17 cellular contexts compared by ENCODE assay signal in the genomic region with DNA sequence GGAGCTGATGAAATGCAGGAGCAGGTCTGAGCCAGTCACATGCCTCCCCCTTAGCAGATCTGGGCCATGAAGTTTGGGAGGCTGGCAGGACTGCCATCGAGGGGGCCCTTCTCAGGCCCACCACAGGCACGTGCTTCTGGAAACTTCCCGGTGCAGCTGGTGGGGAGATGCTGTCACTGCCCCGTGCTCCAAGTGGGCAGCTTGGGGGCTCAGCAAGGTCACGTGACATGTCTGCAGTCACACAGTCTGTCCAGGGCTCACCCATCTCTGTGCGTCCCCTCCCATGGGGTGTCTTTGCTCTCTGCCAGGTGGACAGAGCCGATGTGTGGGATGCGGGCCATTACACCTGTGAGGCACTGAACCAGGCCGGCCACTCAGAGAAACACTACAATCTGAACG.
DNase-seq lines count a peak whose midpoint lies in the region; ATAC-seq, FAIRE-seq and TF ChIP-seq lines count a peak whose summit lies in the region.
"Had no signal": no experiment of that assay in that cellular context is flagged by ENCODE, and none has a peak within 500 bp of the region (broad histone marks: within the 10 kb centered on the region; RNA-seq: fewer than 3 reads in every experiment).

No MANE protein-coding gene starts in this region.

- H3K18ac ChIP-seq in trophoblast cell (ENCODE audit: low read length), result no peak overlapping the region

- WGBS in A549 (ENCODE audit: missing lambda C conversion rate), result 68% methylated on average over 9 of the region's 10 CpGs
- no CpG with 5 or more reads among the region's 10 CpGs for WGBS in trophoblast cell (ENCODE audit: extremely low coverage, insufficient coverage, insufficient read length)

- POLR2A ChIA-PET in A549 (lab: Yijun Ruan, JAX) (no interaction called here), HCT116 (lab: Charles Lee) (no interaction called here), RWPE1 (lab: Yijun Ruan, JAX; ENCODE audit: low non-redundant PET) (no interaction called here)

- no peak overlapping the region for H3K4ac ChIP-seq in trophoblast cell (ENCODE audit: low read depth, low read length)

- no peak for TF ChIP-seq RAD21 in A549 (conservative IDR thresholded peaks at IDR 0.05 in 1 of 2, IDR thresholded peaks at IDR 0.05 in 1 of 2)
- TF ChIP-seq RAD21 in HCT116 (IDR thresholded peaks at IDR 0.05; ENCODE audit: low read depth), result no peak

- no peaks in the 10 kb centered on the region for H3K9me2 ChIP-seq in HCT116 (ENCODE audit: insufficient read depth)

- H4K91ac ChIP-seq in trophoblast cell (ENCODE audit: low read depth, low read length), result peak overlapping the region; percentile 10

- RAD21 ChIA-PET in HCT116 (lab: Charles Lee; ENCODE audit: low non-redundant PET in 1 of 2, low total read pairs in 2 of 2, uncharacterized antibody in 2 of 2, unreplicated experiment in 2 of 2), result no interaction called here

- intact Hi-C loops in HCT116 (cut with micrococcal nuclease), result no loop called here

- no peak overlapping the region for H3K4me2 ChIP-seq in A549
- H3K4me2 ChIP-seq in HCT116 (ENCODE audit: low read length), result 0 out of 2 replicates have a peak overlapping the region, but pooled peaks have one; percentile 37
- H3K4me2 ChIP-seq in trophoblast cell (ENCODE audit: low read length), result no peak overlapping the region
- H3K4me2 ChIP-seq: BLaER1 treated with 17β-estradiol and CSF1 and Interleukin-3, amounts not matched to agents 10 nM and 100 nM had no signal

- H3K27ac Mint-ChIP-seq in activated T-cell treated with anti-CD3 and anti-CD28 coated beads, Interleukin-2, amount 50 U/mL, for 72 hours, result no peak overlapping the region
- H3K27ac Mint-ChIP-seq: B cell; CD8-positive, alpha-beta T cell had no signal

- no peak overlapping the region for H4K8ac ChIP-seq in trophoblast cell (ENCODE audit: low read depth, low read length)

- no peak for TF ChIP-seq EP300 in A549 (IDR thresholded peaks at IDR 0.05)

- H3K79me2 ChIP-seq in HCT116 (ENCODE audit: insufficient read depth, low read length) (no peaks in the 10 kb centered on the region), trophoblast cell (ENCODE audit: control insufficient read depth, insufficient read depth, low read length, poor library complexity) (no peaks in the 10 kb centered on the region)

- no peaks in the 10 kb centered on the region for H3K79me1 ChIP-seq in trophoblast cell (ENCODE audit: low read length)

- TF ChIP-seq CTCF in A549 (IDR thresholded peaks at IDR 0.05) (no peak), HCT116 (IDR thresholded peaks at IDR 0.05 in 2 of 3, conservative IDR thresholded peaks at IDR 0.05 in 1 of 3; ENCODE audit: borderline replicate concordance in 1 of 3, insufficient read depth in 1 of 3, low read depth in 2 of 3, low read length in 2 of 3) (no peak), RWPE1 (conservative IDR thresholded peaks at IDR 0.05; ENCODE audit: low read depth) (no peak)

- H2AFZ ChIP-seq in HCT116 (ENCODE audit: low read depth, low read length, poor library complexity, severe bottlenecking) (no peak overlapping the region), trophoblast cell (ENCODE audit: insufficient read depth, low read length, poor library complexity) (no peak overlapping the region)

- H3K27ac ChIP-seq in A549 (no peak overlapping the region), HCT116 (ENCODE audit: low read depth, low read length) (no peak overlapping the region), RWPE1 (peak overlapping the region; percentile 17; the same call in 1 of the 2 replicates), trophoblast cell (ENCODE audit: low read depth, low read length) (no peak overlapping the region)
- H3K27ac ChIP-seq: BLaER1 treated with 17β-estradiol and CSF1 and Interleukin-3, amounts not matched to agents 10 nM and 100 nM had no signal

- CTCF ChIA-PET in A549 (lab: Yijun Ruan, JAX), result interaction anchor here (0.8 to 2.8 kb wide), 3 partner anchors 20 to 122 kb away, joined by 3 to 7 read pairs (median 3); no protein-coding TSS in a partner anchor
- CTCF ChIA-PET in HCT116 (lab: Charles Lee), result no interaction called here
- CTCF ChIA-PET in RWPE1 (lab: Yijun Ruan, JAX), result no interaction called here

- H3K9me3 ChIP-seq in A549 (no peaks in the 10 kb centered on the region), HCT116 (ENCODE audit: control insufficient read depth in 1 of 2, insufficient read depth in 1 of 2, low read depth in 1 of 2, low read length in 2 of 2) (no peaks in the 10 kb centered on the region), trophoblast cell (ENCODE audit: insufficient read depth, low read depth, low read length) (peaks cover 7% of the 10 kb centered on the region)
- H3K9me3 ChIP-seq: HAP-1 had no signal

- H4K20me1 ChIP-seq in HCT116 (ENCODE audit: insufficient read depth), result no peaks in the 10 kb centered on the region
- H4K20me1 ChIP-seq: BLaER1 treated with 17β-estradiol and CSF1 and Interleukin-3, amounts not matched to agents 10 nM and 100 nM had no signal

- no peak overlapping the region for H3K23ac ChIP-seq in trophoblast cell (ENCODE audit: low read length)

- H3K4me1 ChIP-seq in A549, result no peaks in the 10 kb centered on the region
- peaks cover 3 to 23% of the 10 kb centered on the region in 2 experiments; a peak in 3 of 4 replicates for H3K4me1 ChIP-seq in HCT116 (ENCODE audit: control insufficient read depth in 1 of 2, insufficient read depth in 2 of 2, low read length in 2 of 2)
- H3K4me1 ChIP-seq in trophoblast cell (ENCODE audit: control insufficient read depth in 1 of 2, insufficient read depth in 2 of 2, low read length in 2 of 2), result peaks cover 3 to 6% of the 10 kb centered on the region in 2 experiments
- H3K4me1 ChIP-seq: HAP-1 had no signal

- H3K4me1 Mint-ChIP-seq in activated T-cell treated with anti-CD3 and anti-CD28 coated beads, Interleukin-2, amount 50 U/mL, for 72 hours (ENCODE audit: low read depth), result peaks cover 12% of the 10 kb centered on the region

- no peak overlapping the region for H2BK120ac ChIP-seq in trophoblast cell (ENCODE audit: insufficient read depth, low read length, poor library complexity)

- peaks cover 7% of the 10 kb centered on the region for H3K27me3 Mint-ChIP-seq in activated T-cell treated with anti-CD3 and anti-CD28 coated beads, Interleukin-2, amount 50 U/mL, for 72 hours (ENCODE audit: low read depth)

- H3K9ac ChIP-seq in HCT116 (ENCODE audit: low read length), result no peak overlapping the region
- no peak overlapping the region for H3K9ac ChIP-seq in trophoblast cell (ENCODE audit: low read length)
- H3K9ac ChIP-seq: BLaER1 treated with 17β-estradiol and CSF1 and Interleukin-3, amounts not matched to agents 10 nM and 100 nM had no signal

- H3K9me3 Mint-ChIP-seq in activated T-cell treated with anti-CD3 and anti-CD28 coated beads, Interleukin-2, amount 50 U/mL, for 72 hours, result peaks cover 9 to 11% of the 10 kb centered on the region in 2 donors
- H3K9me3 Mint-ChIP-seq: CD8-positive, alpha-beta T cell had no signal

- TF ChIP-seq POLR2A in A549 (IDR thresholded peaks at IDR 0.05; ENCODE audit: low read length) (no peak), HCT116 (IDR thresholded peaks at IDR 0.05; ENCODE audit: borderline replicate concordance, extremely low read depth, insufficient read depth, insufficient read length) (no peak)

- peak overlapping the region; percentile 43 for H3K14ac ChIP-seq in trophoblast cell (ENCODE audit: low read length)

- DNase-seq in A549 (ENCODE audit: low read depth in 1 of 2, low spot score in 1 of 2) (no peak), HCT116 (ENCODE audit: low read depth, low spot score) (no peak), RWPE1 (ENCODE audit: low spot score) (no peak), trophoblast cell (no peak), NCI-H1092 (lab: John Stamatoyannopoulos, UW) (no peak)
- DNase-seq in activated T-cell treated with anti-CD3 and anti-CD28 coated beads, Interleukin-2, amount 50 U/mL, for 72 hours, result no peak
- DNase-seq: 8988T; Calu3; CD8-positive, alpha-beta T cell; DMS79 treated with DMSO at 0.1 percent for 48 hours; GF-D8 had no signal

- no peak overlapping the region for H3K4me3 Mint-ChIP-seq in activated T-cell treated with anti-CD3 and anti-CD28 coated beads, Interleukin-2, amount 50 U/mL, for 72 hours
- H3K4me3 Mint-ChIP-seq: B cell; CD8-positive, alpha-beta T cell had no signal

- FAIRE-seq in A549 (lab: Jason Lieb, UNC), result no peak
- FAIRE-seq: H1, HTR-8/SVneo had no signal

- H2BK5ac ChIP-seq in trophoblast cell (ENCODE audit: low read depth, low read length, poor library complexity), result no peak overlapping the region

- H3K36me3 ChIP-seq in HCT116 (ENCODE audit: control insufficient read depth in 1 of 2, insufficient read depth in 2 of 2, low read length in 2 of 2), result no peaks in the 10 kb centered on the region
- H3K36me3 ChIP-seq in trophoblast cell (ENCODE audit: control insufficient read depth in 1 of 2, insufficient read depth in 2 of 2, low read length in 2 of 2), result peaks cover 0 to 2% of the 10 kb centered on the region in 2 experiments
- H3K36me3 ChIP-seq: BLaER1 treated with 17β-estradiol and CSF1 and Interleukin-3, amounts not matched to agents 10 nM and 100 nM; HAP-1 had no signal

- no peaks in the 10 kb centered on the region for H3K27me3 ChIP-seq in HCT116 (ENCODE audit: insufficient read depth, low read length)
- no peaks in the 10 kb centered on the region for H3K27me3 ChIP-seq in trophoblast cell (ENCODE audit: insufficient read depth, low read length)
- H3K27me3 ChIP-seq: BLaER1 treated with 17β-estradiol and CSF1 and Interleukin-3, amounts not matched to agents 10 nM and 100 nM had no signal

- ATAC-seq in A549, result no peak
- ATAC-seq in HCT116, result no peak
- no peak for ATAC-seq in activated T-cell treated with anti-CD3 and anti-CD28 coated beads, Interleukin-2, amount 50 U/mL, for 72 hours (replicated peaks in 1 of 2)
- ATAC-seq in HG03439 (IDR thresholded peaks at IDR 0.05; ENCODE audit: unreplicated experiment), result no peak
- ATAC-seq: CD8-positive, alpha-beta T cell had no signal

- no peak overlapping the region for H2BK12ac ChIP-seq in trophoblast cell (ENCODE audit: low read length)

- no peak overlapping the region for H2AK5ac ChIP-seq in trophoblast cell (ENCODE audit: low read length)

- BruUV-seq in HCT116 (replicated peaks; lab: Mats Ljungman, UMichigan), result no TSS peak

- H3K36me3 Mint-ChIP-seq in activated T-cell treated with anti-CD3 and anti-CD28 coated beads, Interleukin-2, amount 50 U/mL, for 72 hours (ENCODE audit: insufficient read depth in 2 of 2), result peaks cover 10 to 16% of the 10 kb centered on the region in 2 donors
- H3K36me3 Mint-ChIP-seq: CD8-positive, alpha-beta T cell had no signal

- H3K4me3 ChIP-seq in A549 (no peak overlapping the region), HCT116 (replicated peaks in 1 of 2; ENCODE audit: low read depth in 1 of 2, low read length in 2 of 2) (no peak overlapping the region), trophoblast cell (ENCODE audit: low read depth, low read length) (no peak overlapping the region)
- H3K4me3 ChIP-seq: BLaER1 treated with 17β-estradiol and CSF1 and Interleukin-3, amounts not matched to agents 10 nM and 100 nM; HAP-1 had no signal

- H4K12ac ChIP-seq in trophoblast cell (ENCODE audit: low read depth, low read length), result no peak overlapping the region

TF ChIP-seq in A549, 52 proteins besides CTCF, POLR2A, EP300 and RAD21 (continues in another document):
- TF ChIP-seq JUNB (IDR thresholded peaks at IDR 0.05), result no peak
- TF ChIP-seq KDM1A (IDR thresholded peaks at IDR 0.05; ENCODE audit: low read depth), result no peak

TF ChIP-seq in HCT116, 20 proteins besides CTCF, POLR2A, EP300 and RAD21 (continues in another document):
- TF ChIP-seq JUND (IDR thresholded peaks at IDR 0.05) (no peak), ZNF274 (IDR thresholded peaks at IDR 0.05; ENCODE audit: low read depth, low read length) (no peak), CEBPB (IDR thresholded peaks at IDR 0.05; ENCODE audit: low read depth) (no peak)
